Comparison of ENCODE assay signal across 13 cellular contexts in the genomic region with DNA sequence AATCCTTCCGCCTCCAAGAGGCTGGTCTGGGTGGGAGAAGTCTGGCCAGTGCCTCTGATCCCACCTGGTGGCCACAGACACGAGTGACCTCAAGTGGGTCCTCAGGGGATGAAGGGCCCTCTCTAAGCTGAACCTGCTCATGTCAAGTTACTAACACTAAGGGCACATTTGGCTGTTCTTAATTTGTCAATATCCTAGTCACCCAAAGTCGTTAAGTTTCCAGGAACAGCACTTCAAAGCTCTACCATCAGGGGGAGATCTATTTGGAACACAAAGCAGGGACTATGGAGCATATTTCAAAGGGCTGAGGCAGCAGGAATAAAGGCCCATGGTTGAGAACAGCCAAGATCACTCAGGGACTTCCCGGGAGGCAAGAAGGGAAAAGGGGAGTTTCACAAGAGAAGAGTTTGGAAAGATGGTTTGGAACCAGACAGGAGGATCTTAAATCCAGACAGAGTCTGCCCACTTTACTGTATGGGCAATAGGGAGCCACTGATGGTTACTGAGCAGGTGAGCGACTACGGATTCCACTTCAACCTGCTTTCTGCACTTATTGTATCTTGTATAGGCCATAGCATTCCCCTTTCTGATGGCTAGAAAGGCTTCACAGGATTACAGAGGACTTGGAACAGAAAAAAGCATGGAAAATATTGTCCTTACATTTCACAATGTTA. TPM values are rescaled to one million over a fixed set of nuclear protein-coding genes. Genes with fewer than 3 reads are reported as not detected.
DNase-seq lines count a peak whose midpoint lies in the region; TF ChIP-seq lines count a peak whose summit lies in the region.
"Had no signal": no experiment of that assay in that cellular context is flagged by ENCODE, and none has a peak within 500 bp of the region (broad histone marks: within the 10 kb centered on the region; RNA-seq: fewer than 3 reads in every experiment).

No MANE protein-coding gene starts in this region.

- no peaks in the 10 kb centered on the region for H4K20me1 ChIP-seq in mammary epithelial cell (ENCODE audit: insufficient read depth, low read length)

- no peaks in the 10 kb centered on the region for H3K27me3 ChIP-seq in mammary epithelial cell (ENCODE audit: insufficient read depth, low read length)
- H3K27me3 ChIP-seq in sigmoid colon: no peaks in the 10 kb centered on the region
- H3K27me3 ChIP-seq: esophagus muscularis mucosa, uterus had no signal

- no peak for TF ChIP-seq EP300 in sigmoid colon (IDR thresholded peaks at IDR 0.05)

- in situ Hi-C loops in mammary epithelial cell (cut with MboI; ENCODE audit: low sequenced_read_pairs in 2 of 2): loop anchor here in 1 of 2 donors (25.0 kb wide), 1 partner anchor 557 kb away; no protein-coding TSS in a partner anchor

- H3K4me3 ChIP-seq in GM12864 (ENCODE audit: low read depth, low read length): no peak overlapping the region
- no peak overlapping the region for H3K4me3 ChIP-seq in mammary epithelial cell (replicated peaks in 1 of 3; ENCODE audit: insufficient read depth in 1 of 3, low read depth in 2 of 3, low read length in 3 of 3)
- no peak overlapping the region for H3K4me3 ChIP-seq in sigmoid colon
- H3K4me3 ChIP-seq: esophagus muscularis mucosa, uterus had no signal

- no peaks in the 10 kb centered on the region for H3K36me3 ChIP-seq in mammary epithelial cell (ENCODE audit: insufficient read depth, low read length)
- H3K36me3 ChIP-seq in sigmoid colon: no peaks in the 10 kb centered on the region
- H3K36me3 ChIP-seq: esophagus muscularis mucosa, uterus had no signal

- no peak overlapping the region for H2AFZ ChIP-seq in mammary epithelial cell (ENCODE audit: low read depth, low read length)

- BruUV-seq in mammary epithelial cell (replicated peaks; lab: Mats Ljungman, UMichigan): no TSS peak

- no peak overlapping the region for H3K9ac ChIP-seq in mammary epithelial cell (ENCODE audit: insufficient read depth, low read length)

- DNase-seq in GM12864 (ENCODE audit: low read depth) (no peak), LHCN-M2 (ENCODE audit: low read depth) (peak; percentile 38), mammary epithelial cell (no peak), myocyte (ENCODE audit: low read depth) (peak; percentile 49), glomerular visceral epithelial cell (ENCODE audit: extremely low spot score) (no peak), sigmoid colon (no peak), NCI-H2081 (lab: John Stamatoyannopoulos, UW) (no peak)
- DNase-seq: amniotic stem cell, uterus had no signal

- H3K4me2 ChIP-seq in mammary epithelial cell (ENCODE audit: insufficient read depth, low read depth, low read length): no peak overlapping the region

- dilution Hi-C loops in mammary epithelial cell (cut with HindIII; ENCODE audit: low sequenced_read_pairs): no loop called here

- TF ChIP-seq POLR2A in sigmoid colon (IDR thresholded peaks at IDR 0.05): no peak

- H3K4me1 ChIP-seq in mammary epithelial cell (ENCODE audit: insufficient read depth, low read length) (peaks cover 6% of the 10 kb centered on the region), sigmoid colon (no peaks in the 10 kb centered on the region)
- H3K4me1 ChIP-seq: esophagus muscularis mucosa, uterus had no signal

- CTCF ChIA-PET in mammary epithelial cell (lab: Charles Lee; ENCODE audit: low non-redundant PET): interaction anchor here (0.7 kb wide), 1 partner anchor 92 kb away, joined by 4 read pairs; no protein-coding TSS in a partner anchor

- TF ChIP-seq CTCF in GM12864 (IDR thresholded peaks at IDR 0.05; ENCODE audit: low read depth, low read length, missing control alignments) (peak; percentile 13), mammary epithelial cell (conservative IDR thresholded peaks at IDR 0.05 in 1 of 2, IDR thresholded peaks at IDR 0.05 in 1 of 2; ENCODE audit: extremely low read depth in 1 of 2, insufficient read depth in 1 of 2, low read depth in 1 of 2, low read length in 2 of 2) (peak; percentile 42 to 47), sigmoid colon (IDR thresholded peaks at IDR 0.05) (no peak)

- intact Hi-C loops in mammary epithelial cell (cut with micrococcal nuclease): no loop called here
- intact Hi-C loops in sigmoid colon (cut with DNase I): no loop called here

- H3K27ac ChIP-seq in mammary epithelial cell (ENCODE audit: insufficient read depth, low read depth, low read length) (no peak overlapping the region), sigmoid colon (no peak overlapping the region)
- H3K27ac ChIP-seq: esophagus muscularis mucosa, uterus had no signal

- no peaks in the 10 kb centered on the region for H3K9me3 ChIP-seq in mammary epithelial cell (replicated peaks; ENCODE audit: insufficient read depth, low read length)
- H3K9me3 ChIP-seq in sigmoid colon: no peaks in the 10 kb centered on the region
- H3K9me3 ChIP-seq: esophagus muscularis mucosa, uterus had no signal

- 57% methylated on average over 6 of the region's 6 CpGs for WGBS in mammary epithelial cell (ENCODE audit: low coverage, missing lambda C conversion rate)
- WGBS in sigmoid colon, 2 donors: 70 to 78% methylated on average over 6 of the region's 6 CpGs

- H3K79me2 ChIP-seq in mammary epithelial cell (ENCODE audit: insufficient read depth, low read length): no peaks in the 10 kb centered on the region

RNA-seq across cellular contexts. Expression of gene OXTR, which starts 13.7 kb away (rescaled TPM):
- total RNA-seq in LHCN-M2 (2014; rRNA removed) (17.7 and 18.2 TPM in 2 replicates), mammary epithelial cell (1 to 10 TPM; 1.3 to 8.0 TPM), myocyte (4.7 and 5.1 TPM in 2 replicates), sigmoid colon (under 1 TPM; 0.16 to 0.55 (median 0.38) TPM)
- polyA plus RNA-seq in LHCN-M2 (2012): 51.4 TPM
- polyA plus RNA-seq in mammary epithelial cell (0.19 TPM), sigmoid colon (under 1 TPM in 2 of 3 donors, not detected in 1; under 0.01 to 0.22 TPM)
- not detected for polyA minus RNA-seq in mammary epithelial cell
- polyA plus RNA-seq in myocyte (2012): 15.0 TPM

RNA-seq across cellular contexts. Expression of gene CAV3, which starts 22.1 kb away (rescaled TPM):
- 20.3 and 30.4 TPM in 2 replicates for total RNA-seq in LHCN-M2 (2014; rRNA removed)
- 97.6 TPM for polyA plus RNA-seq in LHCN-M2 (2012)
- not detected for total RNA-seq in mammary epithelial cell
- not detected for polyA plus RNA-seq in mammary epithelial cell
- not detected for polyA minus RNA-seq in mammary epithelial cell
- total RNA-seq in myocyte: 90.5 and 133 TPM in 2 replicates
- polyA plus RNA-seq in myocyte (2012): 114 TPM
- not detected for total RNA-seq in sigmoid colon
- polyA plus RNA-seq in sigmoid colon: under 1 TPM in 2 of 3 donors, not detected in 1; 0.06 to 0.60 TPM
- total RNA-seq: esophagus muscularis mucosa; sciatic nerve; T-helper 1 cell treated with Interleukin-12 subunit alpha and Interleukin-12 subunit beta and Interleukin-4 antibody, amounts not matched to agents 30 ng/mL and 1 ng/mL, for 36 hours; uterus had no signal
- polyA plus RNA-seq: IgD-negative memory B cell had no signal

Comparison
In these comparisons a context has a peak if more than half of its experiments do, and no peak if none do; other contexts are left out.
1. DNase-seq: peak in LHCN-M2 (single experiment) and myocyte (single experiment); none in GM12864 (single experiment), mammary epithelial cell (single experiment), glomerular visceral epithelial cell (single experiment), sigmoid colon (single experiment) and NCI-H2081 (0 of 2).
2. CTCF ChIP-seq: peak in GM12864 (single experiment) and mammary epithelial cell (2 of 2); none in sigmoid colon (0 of 4).
3. RNA of gene CAV3, which starts 22.1 kb away (total RNA-seq): 90.5 to 133 TPM in myocyte and 20.3 to 30.4 TPM in LHCN-M2; not detected in mammary epithelial cell and not detected in sigmoid colon; every median in the first group is over 10 times any median in the second.